ENCODE assay signal across 1 cellular context in the genomic region with DNA sequence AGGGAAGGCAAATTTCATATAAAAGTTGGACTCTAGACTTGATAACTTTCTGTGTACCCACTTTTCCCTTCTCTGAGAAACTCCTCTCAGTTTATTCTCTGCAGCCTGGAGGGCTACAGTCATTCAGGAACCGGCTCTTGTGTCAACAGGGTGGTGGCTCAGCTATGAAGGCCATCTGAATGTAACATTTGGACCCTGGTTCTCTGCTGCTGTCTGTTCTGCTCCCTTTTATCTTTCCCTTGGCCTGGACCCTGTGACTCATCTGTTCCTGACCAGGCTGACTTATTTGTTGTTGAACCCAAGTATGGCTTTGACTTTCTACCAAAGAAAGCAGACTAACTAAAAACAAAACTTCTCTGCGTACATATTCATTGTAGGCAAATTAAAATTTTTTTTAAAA.
TF ChIP-seq lines count a peak whose summit lies in the region.

No MANE protein-coding gene starts in this region.

TF ChIP-seq in HepG2, 621 proteins besides CTCF, POLR2A, EP300 and RAD21 (continued from another document and continues in another):
- TF ChIP-seq, protein P1, sequence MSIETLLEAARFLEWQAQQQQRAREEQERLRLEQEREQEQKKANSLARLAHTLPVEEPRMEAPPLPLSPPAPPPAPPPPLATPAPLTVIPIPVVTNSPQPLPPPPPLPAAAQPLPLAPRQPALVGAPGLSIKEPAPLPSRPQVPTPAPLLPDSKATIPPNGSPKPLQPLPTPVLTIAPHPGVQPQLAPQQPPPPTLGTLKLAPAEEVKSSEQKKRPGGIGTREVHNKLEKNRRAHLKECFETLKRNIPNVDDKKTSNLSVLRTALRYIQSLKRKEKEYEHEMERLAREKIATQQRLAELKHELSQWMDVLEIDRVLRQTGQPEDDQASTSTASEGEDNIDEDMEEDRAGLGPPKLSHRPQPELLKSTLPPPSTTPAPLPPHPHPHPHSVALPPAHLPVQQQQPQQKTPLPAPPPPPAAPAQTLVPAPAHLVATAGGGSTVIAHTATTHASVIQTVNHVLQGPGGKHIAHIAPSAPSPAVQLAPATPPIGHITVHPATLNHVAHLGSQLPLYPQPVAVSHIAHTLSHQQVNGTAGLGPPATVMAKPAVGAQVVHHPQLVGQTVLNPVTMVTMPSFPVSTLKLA (IDR thresholded peaks at IDR 0.05) = no peak
- TF ChIP-seq ZMAT3 (CRISPR knock-in tag; conservative IDR thresholded peaks at IDR 0.05) (no peak), ZNF589 (CRISPR knock-in tag; conservative IDR thresholded peaks at IDR 0.05) (no peak), KDM2A (CRISPR knock-in tag; IDR thresholded peaks at IDR 0.05; ENCODE audit: borderline replicate concordance, low read depth) (no peak), ZNF382 (CRISPR knock-in tag; IDR thresholded peaks at IDR 0.05; ENCODE audit: borderline replicate concordance) (no peak), ZNF451 (CRISPR knock-in tag; IDR thresholded peaks at IDR 0.05) (no peak), EEA1 (CRISPR knock-in tag; IDR thresholded peaks at IDR 0.05; ENCODE audit: borderline replicate concordance) (no peak), MXD4 (CRISPR knock-in tag; IDR thresholded peaks at IDR 0.05) (no peak), ZNF343 (CRISPR knock-in tag; IDR thresholded peaks at IDR 0.05) (no peak), ZNF260 (CRISPR knock-in tag; IDR thresholded peaks at IDR 0.05; ENCODE audit: borderline replicate concordance, low read depth) (no peak), ONECUT2 (CRISPR knock-in tag; IDR thresholded peaks at IDR 0.05) (no peak), CBX1 (IDR thresholded peaks at IDR 0.05; ENCODE audit: low read depth) (peak; percentile 59), NFKB2 (CRISPR knock-in tag; IDR thresholded peaks at IDR 0.05; ENCODE audit: borderline replicate concordance) (no peak), ZNF878 (CRISPR knock-in tag; IDR thresholded peaks at IDR 0.05) (peak; percentile 69; the same call in 1 of the 2 replicates), SAFB2 (CRISPR knock-in tag; IDR thresholded peaks at IDR 0.05; ENCODE audit: borderline replicate concordance, low read depth) (no peak; the same call in 1 of the 2 replicates), NFE2 (CRISPR knock-in tag; IDR thresholded peaks at IDR 0.05) (no peak), TOE1 (CRISPR knock-in tag; IDR thresholded peaks at IDR 0.05) (0 out of 2 replicates have a peak, but pooled peaks have one; percentile 29), NRL (CRISPR knock-in tag; IDR thresholded peaks at IDR 0.05; ENCODE audit: borderline replicate concordance) (no peak), HNF4G (IDR thresholded peaks at IDR 0.05; ENCODE audit: borderline replicate concordance, low read depth, low read length) (peak; percentile 83), HNF4G (CRISPR knock-in tag; IDR thresholded peaks at IDR 0.05; ENCODE audit: borderline replicate concordance, low read depth) (peak; percentile 78; the same call in 1 of the 2 replicates), STAT5B (CRISPR knock-in tag; IDR thresholded peaks at IDR 0.05) (no peak), ZNF530 (CRISPR knock-in tag; IDR thresholded peaks at IDR 0.05; ENCODE audit: low read depth) (no peak), AGO2 (optimal IDR thresholded peaks at IDR 0.05; ENCODE audit: low read depth, low read length) (no peak), SMARCE1 (IDR thresholded peaks at IDR 0.05; ENCODE audit: borderline replicate concordance) (peak; percentile 88; the same call in 1 of the 2 replicates), ZNF879 (CRISPR knock-in tag; IDR thresholded peaks at IDR 0.05) (no peak), HES4 (CRISPR knock-in tag; IDR thresholded peaks at IDR 0.05; ENCODE audit: borderline replicate concordance) (no peak), ZNF570 (CRISPR knock-in tag; IDR thresholded peaks at IDR 0.05; ENCODE audit: borderline replicate concordance) (no peak), GATA4 (IDR thresholded peaks at IDR 0.05; ENCODE audit: borderline replicate concordance, low read depth) (no peak), SMAD9 (CRISPR knock-in tag; IDR thresholded peaks at IDR 0.05) (no peak), NFE2L2 (IDR thresholded peaks at IDR 0.05; ENCODE audit: low read length) (no peak; the same call in 1 of the 2 replicates), ZNF792 (CRISPR knock-in tag; IDR thresholded peaks at IDR 0.05) (peak; percentile 70; the same call in 1 of the 2 replicates), GABPA (IDR thresholded peaks at IDR 0.05; ENCODE audit: low read depth, low read length) (no peak), GABPA (CRISPR knock-in tag; IDR thresholded peaks at IDR 0.05; ENCODE audit: low read depth) (no peak), RBM39 (IDR thresholded peaks at IDR 0.05; ENCODE audit: low read depth, low read length, poor library complexity, severe bottlenecking) (no peak), ZNF501 (CRISPR knock-in tag; IDR thresholded peaks at IDR 0.05) (no peak), ZNF274 (CRISPR knock-in tag; IDR thresholded peaks at IDR 0.05) (no peak), DNMT3B (CRISPR knock-in tag; conservative IDR thresholded peaks at IDR 0.05) (no peak), ZNF510 (CRISPR knock-in tag; IDR thresholded peaks at IDR 0.05; ENCODE audit: low read depth) (no peak), ZNF34 (CRISPR knock-in tag; IDR thresholded peaks at IDR 0.05; ENCODE audit: borderline replicate concordance) (no peak), ZMYM2 (CRISPR knock-in tag; IDR thresholded peaks at IDR 0.05) (peak; percentile 91), ZNF547 (CRISPR knock-in tag; IDR thresholded peaks at IDR 0.05) (no peak), DMAP1 (CRISPR knock-in tag; IDR thresholded peaks at IDR 0.05) (no peak), MTF1 (CRISPR knock-in tag; IDR thresholded peaks at IDR 0.05) (no peak), KDM6A (CRISPR knock-in tag; IDR thresholded peaks at IDR 0.05; ENCODE audit: low read depth) (peak; percentile 78; the same call in 1 of the 2 replicates), ZBTB42 (CRISPR knock-in tag; IDR thresholded peaks at IDR 0.05) (no peak), ZEB1 (IDR thresholded peaks at IDR 0.05; ENCODE audit: insufficient replicate concordance, low read depth) (no peak)
- TF ChIP-seq, protein P2, sequence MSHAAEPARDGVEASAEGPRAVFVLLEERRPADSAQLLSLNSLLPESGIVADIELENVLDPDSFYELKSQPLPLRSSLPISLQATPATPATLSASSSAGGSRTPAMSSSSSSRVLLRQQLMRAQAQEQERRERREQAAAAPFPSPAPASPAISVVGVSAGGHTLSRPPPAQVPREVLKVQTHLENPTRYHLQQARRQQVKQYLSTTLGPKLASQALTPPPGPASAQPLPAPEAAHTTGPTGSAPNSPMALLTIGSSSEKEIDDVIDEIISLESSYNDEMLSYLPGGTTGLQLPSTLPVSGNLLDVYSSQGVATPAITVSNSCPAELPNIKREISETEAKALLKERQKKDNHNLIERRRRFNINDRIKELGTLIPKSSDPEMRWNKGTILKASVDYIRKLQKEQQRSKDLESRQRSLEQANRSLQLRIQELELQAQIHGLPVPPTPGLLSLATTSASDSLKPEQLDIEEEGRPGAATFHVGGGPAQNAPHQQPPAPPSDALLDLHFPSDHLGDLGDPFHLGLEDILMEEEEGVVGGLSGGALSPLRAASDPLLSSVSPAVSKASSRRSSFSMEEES (CRISPR knock-in tag; IDR thresholded peaks at IDR 0.05) = peak; percentile 86
- TF ChIP-seq, protein P3, sequence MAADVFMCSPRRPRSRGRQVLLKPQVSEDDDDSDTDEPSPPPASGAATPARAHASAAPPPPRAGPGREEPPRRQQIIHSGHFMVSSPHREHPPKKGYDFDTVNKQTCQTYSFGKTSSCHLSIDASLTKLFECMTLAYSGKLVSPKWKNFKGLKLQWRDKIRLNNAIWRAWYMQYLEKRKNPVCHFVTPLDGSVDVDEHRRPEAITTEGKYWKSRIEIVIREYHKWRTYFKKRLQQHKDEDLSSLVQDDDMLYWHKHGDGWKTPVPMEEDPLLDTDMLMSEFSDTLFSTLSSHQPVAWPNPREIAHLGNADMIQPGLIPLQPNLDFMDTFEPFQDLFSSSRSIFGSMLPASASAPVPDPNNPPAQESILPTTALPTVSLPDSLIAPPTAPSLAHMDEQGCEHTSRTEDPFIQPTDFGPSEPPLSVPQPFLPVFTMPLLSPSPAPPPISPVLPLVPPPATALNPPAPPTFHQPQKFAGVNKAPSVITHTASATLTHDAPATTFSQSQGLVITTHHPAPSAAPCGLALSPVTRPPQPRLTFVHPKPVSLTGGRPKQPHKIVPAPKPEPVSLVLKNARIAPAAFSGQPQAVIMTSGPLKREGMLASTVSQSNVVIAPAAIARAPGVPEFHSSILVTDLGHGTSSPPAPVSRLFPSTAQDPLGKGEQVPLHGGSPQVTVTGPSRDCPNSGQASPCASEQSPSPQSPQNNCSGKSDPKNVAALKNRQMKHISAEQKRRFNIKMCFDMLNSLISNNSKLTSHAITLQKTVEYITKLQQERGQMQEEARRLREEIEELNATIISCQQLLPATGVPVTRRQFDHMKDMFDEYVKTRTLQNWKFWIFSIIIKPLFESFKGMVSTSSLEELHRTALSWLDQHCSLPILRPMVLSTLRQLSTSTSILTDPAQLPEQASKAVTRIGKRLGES (CRISPR knock-in tag; IDR thresholded peaks at IDR 0.05; ENCODE audit: borderline replicate concordance) = no peak
- TF ChIP-seq, protein P4, sequence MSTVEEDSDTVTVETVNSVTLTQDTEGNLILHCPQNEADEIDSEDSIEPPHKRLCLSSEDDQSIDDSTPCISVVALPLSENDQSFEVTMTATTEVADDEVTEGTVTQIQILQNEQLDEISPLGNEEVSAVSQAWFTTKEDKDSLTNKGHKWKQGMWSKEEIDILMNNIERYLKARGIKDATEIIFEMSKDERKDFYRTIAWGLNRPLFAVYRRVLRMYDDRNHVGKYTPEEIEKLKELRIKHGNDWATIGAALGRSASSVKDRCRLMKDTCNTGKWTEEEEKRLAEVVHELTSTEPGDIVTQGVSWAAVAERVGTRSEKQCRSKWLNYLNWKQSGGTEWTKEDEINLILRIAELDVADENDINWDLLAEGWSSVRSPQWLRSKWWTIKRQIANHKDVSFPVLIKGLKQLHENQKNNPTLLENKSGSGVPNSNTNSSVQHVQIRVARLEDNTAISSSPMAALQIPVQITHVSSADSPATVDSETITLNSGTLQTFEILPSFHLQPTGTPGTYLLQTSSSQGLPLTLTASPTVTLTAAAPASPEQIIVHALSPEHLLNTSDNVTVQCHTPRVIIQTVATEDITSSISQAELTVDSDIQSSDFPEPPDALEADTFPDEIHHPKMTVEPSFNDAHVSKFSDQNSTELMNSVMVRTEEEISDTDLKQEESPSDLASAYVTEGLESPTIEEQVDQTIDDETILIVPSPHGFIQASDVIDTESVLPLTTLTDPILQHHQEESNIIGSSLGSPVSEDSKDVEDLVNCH (CRISPR knock-in tag; IDR thresholded peaks at IDR 0.05) = no peak
- TF ChIP-seq, protein P5, sequence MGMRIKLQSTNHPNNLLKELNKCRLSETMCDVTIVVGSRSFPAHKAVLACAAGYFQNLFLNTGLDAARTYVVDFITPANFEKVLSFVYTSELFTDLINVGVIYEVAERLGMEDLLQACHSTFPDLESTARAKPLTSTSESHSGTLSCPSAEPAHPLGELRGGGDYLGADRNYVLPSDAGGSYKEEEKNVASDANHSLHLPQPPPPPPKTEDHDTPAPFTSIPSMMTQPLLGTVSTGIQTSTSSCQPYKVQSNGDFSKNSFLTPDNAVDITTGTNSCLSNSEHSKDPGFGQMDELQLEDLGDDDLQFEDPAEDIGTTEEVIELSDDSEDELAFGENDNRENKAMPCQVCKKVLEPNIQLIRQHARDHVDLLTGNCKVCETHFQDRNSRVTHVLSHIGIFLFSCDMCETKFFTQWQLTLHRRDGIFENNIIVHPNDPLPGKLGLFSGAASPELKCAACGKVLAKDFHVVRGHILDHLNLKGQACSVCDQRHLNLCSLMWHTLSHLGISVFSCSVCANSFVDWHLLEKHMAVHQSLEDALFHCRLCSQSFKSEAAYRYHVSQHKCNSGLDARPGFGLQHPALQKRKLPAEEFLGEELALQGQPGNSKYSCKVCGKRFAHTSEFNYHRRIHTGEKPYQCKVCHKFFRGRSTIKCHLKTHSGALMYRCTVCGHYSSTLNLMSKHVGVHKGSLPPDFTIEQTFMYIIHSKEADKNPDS (CRISPR knock-in tag; IDR thresholded peaks at IDR 0.05) = no peak
- TF ChIP-seq, protein P6, sequence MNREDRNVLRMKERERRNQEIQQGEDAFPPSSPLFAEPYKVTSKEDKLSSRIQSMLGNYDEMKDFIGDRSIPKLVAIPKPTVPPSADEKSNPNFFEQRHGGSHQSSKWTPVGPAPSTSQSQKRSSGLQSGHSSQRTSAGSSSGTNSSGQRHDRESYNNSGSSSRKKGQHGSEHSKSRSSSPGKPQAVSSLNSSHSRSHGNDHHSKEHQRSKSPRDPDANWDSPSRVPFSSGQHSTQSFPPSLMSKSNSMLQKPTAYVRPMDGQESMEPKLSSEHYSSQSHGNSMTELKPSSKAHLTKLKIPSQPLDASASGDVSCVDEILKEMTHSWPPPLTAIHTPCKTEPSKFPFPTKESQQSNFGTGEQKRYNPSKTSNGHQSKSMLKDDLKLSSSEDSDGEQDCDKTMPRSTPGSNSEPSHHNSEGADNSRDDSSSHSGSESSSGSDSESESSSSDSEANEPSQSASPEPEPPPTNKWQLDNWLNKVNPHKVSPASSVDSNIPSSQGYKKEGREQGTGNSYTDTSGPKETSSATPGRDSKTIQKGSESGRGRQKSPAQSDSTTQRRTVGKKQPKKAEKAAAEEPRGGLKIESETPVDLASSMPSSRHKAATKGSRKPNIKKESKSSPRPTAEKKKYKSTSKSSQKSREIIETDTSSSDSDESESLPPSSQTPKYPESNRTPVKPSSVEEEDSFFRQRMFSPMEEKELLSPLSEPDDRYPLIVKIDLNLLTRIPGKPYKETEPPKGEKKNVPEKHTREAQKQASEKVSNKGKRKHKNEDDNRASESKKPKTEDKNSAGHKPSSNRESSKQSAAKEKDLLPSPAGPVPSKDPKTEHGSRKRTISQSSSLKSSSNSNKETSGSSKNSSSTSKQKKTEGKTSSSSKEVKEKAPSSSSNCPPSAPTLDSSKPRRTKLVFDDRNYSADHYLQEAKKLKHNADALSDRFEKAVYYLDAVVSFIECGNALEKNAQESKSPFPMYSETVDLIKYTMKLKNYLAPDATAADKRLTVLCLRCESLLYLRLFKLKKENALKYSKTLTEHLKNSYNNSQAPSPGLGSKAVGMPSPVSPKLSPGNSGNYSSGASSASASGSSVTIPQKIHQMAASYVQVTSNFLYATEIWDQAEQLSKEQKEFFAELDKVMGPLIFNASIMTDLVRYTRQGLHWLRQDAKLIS (CRISPR knock-in tag; IDR thresholded peaks at IDR 0.05) = no peak
- TF ChIP-seq, protein P7, sequence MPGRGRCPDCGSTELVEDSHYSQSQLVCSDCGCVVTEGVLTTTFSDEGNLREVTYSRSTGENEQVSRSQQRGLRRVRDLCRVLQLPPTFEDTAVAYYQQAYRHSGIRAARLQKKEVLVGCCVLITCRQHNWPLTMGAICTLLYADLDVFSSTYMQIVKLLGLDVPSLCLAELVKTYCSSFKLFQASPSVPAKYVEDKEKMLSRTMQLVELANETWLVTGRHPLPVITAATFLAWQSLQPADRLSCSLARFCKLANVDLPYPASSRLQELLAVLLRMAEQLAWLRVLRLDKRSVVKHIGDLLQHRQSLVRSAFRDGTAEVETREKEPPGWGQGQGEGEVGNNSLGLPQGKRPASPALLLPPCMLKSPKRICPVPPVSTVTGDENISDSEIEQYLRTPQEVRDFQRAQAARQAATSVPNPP (CRISPR knock-in tag; IDR thresholded peaks at IDR 0.05) = no peak
